In genomic region chr7:70032673-70033072, GRCh38 we compare ENCODE assay signal across 15 cellular contexts.
DNase-seq lines count a peak whose midpoint lies in the region; ATAC-seq and TF ChIP-seq lines count a peak whose summit lies in the region.
"Had no signal": no experiment of that assay in that cellular context is flagged by ENCODE, and none has a peak within 500 bp of the region (broad histone marks: within the 10 kb centered on the region; RNA-seq: fewer than 3 reads in every experiment).

No MANE protein-coding gene starts in this region.

- no peak overlapping the region for H3K27ac Mint-ChIP-seq in CD14-positive monocyte
- H3K27ac Mint-ChIP-seq: CD8-positive, alpha-beta T cell had no signal

- intact Hi-C loops in CD14-positive monocyte (cut with micrococcal nuclease), result no loop called here

- H3K4me3 Mint-ChIP-seq in CD14-positive monocyte, result no peak overlapping the region
- H3K4me3 Mint-ChIP-seq: CD8-positive, alpha-beta T cell had no signal

- DNase-seq in NCI-H748 (lab: John Stamatoyannopoulos, UW; ENCODE audit: unreplicated experiment) (peak; percentile 63), NCI-H748 treated with DMSO at 0.1 percent for 48 hours (lab: John Stamatoyannopoulos, UW) (no peak), NCI-H146 treated with DMSO at 0.1 percent for 48 hours (lab: John Stamatoyannopoulos, UW; ENCODE audit: unreplicated experiment) (peak; percentile 73), NCI-H526 treated with DMSO at 0.1 percent for 48 hours (lab: John Stamatoyannopoulos, UW) (peak; percentile 98), left kidney (ENCODE audit: low read depth, low spot score) (peak; percentile 40), CD14-positive monocyte (ENCODE audit: low spot score) (no peak)
- no peak for DNase-seq in stimulated activated CD4-positive, alpha-beta T cell treated with anti-CD3 and anti-CD28 coated beads, Interleukin-2, amount 100 ng/mL, for 24 hours
- DNase-seq: CD8-positive, alpha-beta T cell; HCEC 1CT; NCI-H1105; NCI-H2029 treated with DMSO at 0.1 percent for 48 hours; NCI-H510A treated with DMSO at 0.1 percent for 48 hours; SIG-M5 had no signal

- peaks cover 0 to 1% (median 0%) of the 10 kb centered on the region in 3 donors for H3K27me3 Mint-ChIP-seq in CD14-positive monocyte (ENCODE audit: low read depth in 3 of 3)

- ATAC-seq in GM18511 (IDR thresholded peaks at IDR 0.05; ENCODE audit: unreplicated experiment), result no peak
- ATAC-seq: CD8-positive, alpha-beta T cell; K562 had no signal

- peaks cover 0 to 1% (median 0%) of the 10 kb centered on the region in 7 donors for H3K9me3 Mint-ChIP-seq in CD14-positive monocyte
- H3K9me3 Mint-ChIP-seq: CD8-positive, alpha-beta T cell had no signal

- no peak for TF ChIP-seq CTCF in CD14-positive monocyte (IDR thresholded peaks at IDR 0.05)

- no peaks in the 10 kb centered on the region for H3K36me3 Mint-ChIP-seq in CD14-positive monocyte
- H3K36me3 Mint-ChIP-seq: CD8-positive, alpha-beta T cell had no signal

- peaks cover 4% of the 10 kb centered on the region for H3K4me1 Mint-ChIP-seq in CD14-positive monocyte

Comparison
In these comparisons a context has a peak if more than half of its experiments do, and no peak if none do; other contexts are left out.
1. DNase-seq: peak in NCI-H748 (single experiment), NCI-H146 treated with DMSO at 0.1 percent for 48 hours (single experiment), NCI-H526 treated with DMSO at 0.1 percent for 48 hours (single experiment) and left kidney (single experiment); none in NCI-H748 treated with DMSO at 0.1 percent for 48 hours (single experiment), CD14-positive monocyte (single experiment) and stimulated activated CD4-positive, alpha-beta T cell treated with anti-CD3 and anti-CD28 coated beads, Interleukin-2, amount 100 ng/mL, for 24 hours (0 of 2).